8 cellular contexts compared by ENCODE assay signal in the genomic region with DNA sequence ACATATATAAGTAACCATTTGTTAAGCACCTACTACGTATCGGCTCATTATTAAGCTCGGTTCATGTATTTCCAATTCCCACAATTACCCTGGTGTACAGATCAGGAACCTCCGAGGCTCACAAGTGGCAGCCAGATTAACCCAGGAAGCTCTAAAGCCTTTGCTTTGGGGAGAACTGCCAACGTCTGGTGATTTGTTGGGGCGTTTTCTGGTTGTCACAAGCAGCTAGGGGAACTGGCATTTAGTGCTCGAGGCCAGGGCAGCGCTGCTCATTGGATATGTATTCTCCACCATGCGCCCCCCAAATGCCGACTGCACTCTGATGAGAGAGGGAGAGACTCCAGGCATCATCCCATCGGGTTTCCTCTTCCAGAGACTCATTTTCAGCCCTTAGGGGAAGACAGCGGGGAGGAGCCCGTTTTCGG. TPM values are rescaled to one million over a fixed set of nuclear protein-coding genes. Genes with fewer than 3 reads are reported as not detected.
DNase-seq lines count a peak whose midpoint lies in the region; ATAC-seq and TF ChIP-seq lines count a peak whose summit lies in the region.

No MANE protein-coding gene starts in this region.

- peak overlapping the region; percentile 91 for H3K27ac Mint-ChIP-seq in stimulated activated effector memory CD8-positive, alpha-beta T cell treated with anti-CD3 and anti-CD28 coated beads, Interleukin-12 subunit alpha, Interleukin-12 subunit beta, amount 100 ng/mL, for 72 hours

- no peaks in the 10 kb centered on the region for H3K27me3 ChIP-seq in RWPE2 (ENCODE audit: insufficient read depth, poor library complexity, severe bottlenecking)

- peak overlapping the region; percentile 57 for H3K27ac ChIP-seq in RWPE2 (ENCODE audit: poor library complexity, severe bottlenecking)
- peak overlapping the region; percentile 82 for H3K27ac ChIP-seq in cingulate gyrus (ENCODE audit: low read depth, low read length)

- intact Hi-C loops in left colon (cut with DNase I, micrococcal nuclease) = no loop called here

- H3K9me3 Mint-ChIP-seq in stimulated activated effector memory CD8-positive, alpha-beta T cell treated with anti-CD3 and anti-CD28 coated beads, Interleukin-12 subunit alpha, Interleukin-12 subunit beta, amount 100 ng/mL, for 72 hours = peaks cover 4% of the 10 kb centered on the region

- H3K4me1 ChIP-seq in RWPE2 (ENCODE audit: insufficient read depth, poor library complexity, severe bottlenecking) = peaks cover 8% of the 10 kb centered on the region

- DNase-seq in GM12865 (ENCODE audit: low read depth) = peak; percentile 76
- peak; percentile 20 for DNase-seq in HPDE6-E6E7 (ENCODE audit: extremely low spot score)
- no peak for DNase-seq in RWPE2 (ENCODE audit: low spot score)
- DNase-seq in left colon = peak in 1 of 2 donors; percentile 48
- DNase-seq in stimulated activated effector memory CD8-positive, alpha-beta T cell treated with anti-CD3 and anti-CD28 coated beads, Interleukin-12 subunit alpha, Interleukin-12 subunit beta, amount 100 ng/mL, for 72 hours (ENCODE audit: low spot score in 2 of 2) = no peak
- DNase-seq in OCI-M2 (lab: John Stamatoyannopoulos, UW; ENCODE audit: unreplicated experiment) = no peak

- peaks cover 9% of the 10 kb centered on the region for H3K36me3 ChIP-seq in RWPE2 (ENCODE audit: low read depth)

- H3K36me3 Mint-ChIP-seq in stimulated activated effector memory CD8-positive, alpha-beta T cell treated with anti-CD3 and anti-CD28 coated beads, Interleukin-12 subunit alpha, Interleukin-12 subunit beta, amount 100 ng/mL, for 72 hours = no peaks in the 10 kb centered on the region

- H3K4me3 ChIP-seq in GM12865 (ENCODE audit: low read depth, low read length) (peak overlapping the region; percentile 95), RWPE2 (ENCODE audit: severe bottlenecking) (peak overlapping the region; percentile 71)

- peaks cover 8% of the 10 kb centered on the region for H3K4me1 Mint-ChIP-seq in stimulated activated effector memory CD8-positive, alpha-beta T cell treated with anti-CD3 and anti-CD28 coated beads, Interleukin-12 subunit alpha, Interleukin-12 subunit beta, amount 100 ng/mL, for 72 hours

- H3K9me3 ChIP-seq in RWPE2 (ENCODE audit: severe bottlenecking) = no peaks in the 10 kb centered on the region

- TF ChIP-seq CTCF in GM12865 (IDR thresholded peaks at IDR 0.05; ENCODE audit: insufficient read depth, low read depth, low read length, missing control alignments) = no peak
- no peak for TF ChIP-seq CTCF in RWPE2 (IDR thresholded peaks at IDR 0.05; ENCODE audit: poor library complexity, severe bottlenecking)

- peak; percentile 29 for ATAC-seq in GM21515 (IDR thresholded peaks at IDR 0.05; ENCODE audit: unreplicated experiment)
- peak; percentile 26 for ATAC-seq in RWPE2 (ENCODE audit: low read depth)
- peak; percentile 43 for ATAC-seq in left colon
- peak; percentile 60 for ATAC-seq in stimulated activated effector memory CD8-positive, alpha-beta T cell treated with anti-CD3 and anti-CD28 coated beads, Interleukin-12 subunit alpha, Interleukin-12 subunit beta, amount 100 ng/mL, for 72 hours

- H3K4me3 Mint-ChIP-seq in stimulated activated effector memory CD8-positive, alpha-beta T cell treated with anti-CD3 and anti-CD28 coated beads, Interleukin-12 subunit alpha, Interleukin-12 subunit beta, amount 100 ng/mL, for 72 hours = peak overlapping the region; percentile 86

RNA-seq across cellular contexts. Expression of a gene that starts 0.5 kb away (rescaled TPM):
- 1 to 10 TPM; 5.7 to 8.3 TPM for total RNA-seq in left colon

RNA-seq across cellular contexts. Expression of a gene that starts 23.9 kb away (rescaled TPM):
- total RNA-seq in left colon = 10 to 100 TPM; 35.1 to 41.6 TPM

Comparison
In these comparisons a context has a peak if more than half of its experiments do, and no peak if none do; other contexts are left out.
1. DNase-seq: peak in GM12865 (single experiment) and HPDE6-E6E7 (single experiment); none in RWPE2 (single experiment), stimulated activated effector memory CD8-positive, alpha-beta T cell treated with anti-CD3 and anti-CD28 coated beads, Interleukin-12 subunit alpha, Interleukin-12 subunit beta, amount 100 ng/mL, for 72 hours (0 of 2) and OCI-M2 (single experiment).
2. Peak in every context shown above with its lines, with median percentiles within 50 percentile points of each other: ATAC-seq.